ENCODE assay signal across 19 cellular contexts in the genomic region with DNA sequence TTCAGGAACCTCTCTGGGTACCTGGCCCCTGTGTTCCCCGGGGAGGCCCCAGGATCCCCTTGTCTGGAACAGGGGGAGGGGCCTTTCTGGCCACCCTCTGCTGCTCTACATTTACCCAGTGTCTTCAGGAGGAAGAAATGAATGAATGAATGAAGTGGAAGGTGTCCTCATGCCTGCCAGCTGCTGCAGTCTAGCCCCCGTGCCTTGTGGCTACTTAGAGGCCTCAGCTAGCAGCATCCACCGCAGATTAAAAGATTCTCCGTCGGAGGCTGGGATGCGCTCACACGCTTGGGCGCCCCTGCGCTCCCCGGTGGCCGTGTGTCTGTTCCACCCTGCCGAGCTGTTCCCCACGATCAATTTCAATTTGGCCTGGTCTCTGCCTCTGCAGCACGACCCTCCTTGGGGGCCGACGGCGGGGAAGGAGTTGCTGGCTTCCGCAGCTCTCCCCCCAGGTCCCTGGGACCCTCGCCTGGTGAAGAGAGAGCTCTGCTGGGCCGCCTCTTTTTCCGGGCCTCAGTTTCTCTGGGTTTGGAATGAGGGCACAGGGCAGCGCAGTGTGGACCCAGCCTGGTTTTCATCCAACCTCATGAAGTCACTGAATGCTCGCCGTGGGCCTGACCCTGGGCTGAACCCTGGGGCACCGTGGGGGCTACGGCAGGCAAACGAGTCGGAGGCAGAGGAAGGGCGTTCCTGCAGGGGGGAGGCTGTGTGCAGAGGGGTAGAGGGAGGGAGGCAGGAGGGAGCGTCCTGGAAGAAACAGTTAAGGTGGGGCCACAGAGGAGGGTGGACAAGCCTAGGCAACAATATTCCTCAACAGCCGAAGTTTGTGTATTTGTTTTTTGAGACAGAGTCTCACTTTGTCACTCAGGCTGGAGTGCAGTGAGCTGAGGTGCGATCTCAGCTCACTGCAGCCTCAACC.
DNase-seq lines count a peak whose midpoint lies in the region; FAIRE-seq and TF ChIP-seq lines count a peak whose summit lies in the region.
"Had no signal": no experiment of that assay in that cellular context is flagged by ENCODE, and none has a peak within 500 bp of the region (broad histone marks: within the 10 kb centered on the region; RNA-seq: fewer than 3 reads in every experiment).

No MANE protein-coding gene starts in this region.

- peak; percentile 1 for DNase-seq in GM06990 (ENCODE audit: extremely low read depth, insufficient read length)
- peak; percentile 42 for DNase-seq in RCC 7860 (ENCODE audit: low spot score)
- DNase-seq in epithelial cell of esophagus (ENCODE audit: low read depth): peak; percentile 51
- DNase-seq in non-pigmented ciliary epithelial cell (ENCODE audit: low read depth): peak; percentile 2
- no peak for DNase-seq in NCI-H2227 (lab: John Stamatoyannopoulos, UW; ENCODE audit: unreplicated experiment)
- no peak for DNase-seq in GM19240 (ENCODE audit: insufficient read length, low spot score)
- DNase-seq in superior temporal gyrus (ENCODE audit: extremely low spot score): no peak
- DNase-seq: activated CD4-positive, alpha-beta T cell treated with anti-CD3 and anti-CD28 coated beads, Interleukin-2, amount 50 U/mL, for 48 hours; activated CD4-positive, CD25-positive, alpha-beta regulatory T cell; activated gamma-delta T cell treated with Interleukin-2 at 50 U/mL for 16 hours; CD8-positive, alpha-beta memory T cell; NCI-H1092; NCI-H2029 treated with DMSO at 0.1 percent for 48 hours; posterior cingulate gyrus; stimulated activated CD8-positive, alpha-beta memory T cell treated with anti-CD3 and anti-CD28 coated beads, Interleukin-4, amount 100 ng/mL, for 48 hours; T-helper 9 cell had no signal

- H3K27me3 ChIP-seq in GM06990 (replicated peaks; ENCODE audit: control insufficient read depth, insufficient read depth, low read length): peaks cover 1% of the 10 kb centered on the region; the same call in 1 of the 2 replicates

- H3K4me3 ChIP-seq in GM06990 (replicated peaks; ENCODE audit: low read depth, low read length) (no peak overlapping the region), epithelial cell of esophagus (ENCODE audit: low read length) (no peak overlapping the region)
- H3K4me3 ChIP-seq: coronary artery, GM23248 had no signal

- no peak for FAIRE-seq in RCC 7860 (lab: Jason Lieb, UNC)
- FAIRE-seq: GM12891 had no signal

- H3K36me3 ChIP-seq in GM06990 (ENCODE audit: control insufficient read depth, insufficient read depth, low read length): no peaks in the 10 kb centered on the region

- TF ChIP-seq CTCF in GM06990 (IDR thresholded peaks at IDR 0.05; ENCODE audit: insufficient read depth, low read length, poor library complexity, severe bottlenecking): no peak
- TF ChIP-seq CTCF in epithelial cell of esophagus (IDR thresholded peaks at IDR 0.05; ENCODE audit: insufficient read depth, low read depth, low read length, missing control alignments): no peak

Comparison
In these comparisons a context has a peak if more than half of its experiments do, and no peak if none do; other contexts are left out.
1. DNase-seq: peak in GM06990 (single experiment), RCC 7860 (single experiment), epithelial cell of esophagus (single experiment) and non-pigmented ciliary epithelial cell (single experiment); none in NCI-H2227 (single experiment), GM19240 (single experiment) and superior temporal gyrus (single experiment).